In genomic region chr10:95741807-95742528, GRCh38 we compare ENCODE assay signal across 8 cellular contexts. TPM values are rescaled to one million over a fixed set of nuclear protein-coding genes. Genes with fewer than 3 reads are reported as not detected.
DNase-seq lines count a peak whose midpoint lies in the region; ATAC-seq, FAIRE-seq and TF ChIP-seq lines count a peak whose summit lies in the region.

No MANE protein-coding gene starts in this region.

- ATAC-seq in GM21576 (IDR thresholded peaks at IDR 0.05; ENCODE audit: unreplicated experiment) (peak; percentile 70), heart left ventricle (peak; percentile 93 to 98 (median 96))

- WGBS in heart left ventricle, 4 donors = 18 to 31% (median 26%) methylated on average over 6 of the region's 6 CpGs
- 28 to 46% (median 37%) methylated on average over 6 of the region's 6 CpGs for WGBS in small intestine, 3 donors
- 28 to 30% methylated on average over 6 of the region's 6 CpGs for WGBS in testis, 2 donors

- H3K4me1 ChIP-seq in heart left ventricle (peaks cover 0 to 36% (median 13%) of the 10 kb centered on the region in 12 donors), small intestine (ENCODE audit: control insufficient read depth in 2 of 2, insufficient read depth in 1 of 2, low read depth in 1 of 2, low read length in 1 of 2) (no peaks in the 10 kb centered on the region), testis (no peaks in the 10 kb centered on the region)

- peak; percentile 54 for TF ChIP-seq CTCF in GM12873 (IDR thresholded peaks at IDR 0.05; ENCODE audit: insufficient read depth, low read depth, low read length, missing control alignments)
- peak in 8 of 12 donors; percentile 8 to 46 (median 24) for TF ChIP-seq CTCF in heart left ventricle (IDR thresholded peaks at IDR 0.05)
- TF ChIP-seq CTCF in testis (IDR thresholded peaks at IDR 0.05) = no peak

- intact Hi-C loops in heart left ventricle (cut with DNase I) = loop anchor here in 3 of 10 donors (1.0 to 10.0 kb wide), 5 partner anchors 50 to 100 kb away; partner anchors contain the start of gene TCTN3 (in 1 of the 3)
- intact Hi-C loops in testis (cut with DNase I; ENCODE audit: low total_unique reads) = no loop called here

- peak overlapping the region; percentile 64 to 88 (median 75) for H3K27ac ChIP-seq in heart left ventricle
- H3K27ac ChIP-seq in small intestine (ENCODE audit: low read depth in 1 of 2, low read length in 1 of 2) = peak overlapping the region in 1 of 2 donors; percentile 33
- peak overlapping the region in 1 of 2 donors; percentile 36 for H3K27ac ChIP-seq in testis

- H3K27me3 ChIP-seq in heart left ventricle (no peaks in the 10 kb centered on the region), small intestine (ENCODE audit: control insufficient read depth in 2 of 2, insufficient read depth in 2 of 2, low read length in 2 of 2) (no peaks in the 10 kb centered on the region), testis (no peaks in the 10 kb centered on the region)

- H3K4me3 ChIP-seq in heart left ventricle (no peak overlapping the region), small intestine (ENCODE audit: low read depth in 1 of 2, low read length in 2 of 2) (no peak overlapping the region), testis (no peak overlapping the region)

- H3K9me3 ChIP-seq in heart left ventricle (peaks cover 0 to 14% (median 0%) of the 10 kb centered on the region in 12 donors), small intestine (ENCODE audit: control insufficient read depth, low read depth) (no peaks in the 10 kb centered on the region), testis (no peaks in the 10 kb centered on the region)

- no peak for TF ChIP-seq POLR2A in heart left ventricle (IDR thresholded peaks at IDR 0.05)
- TF ChIP-seq POLR2A in testis (IDR thresholded peaks at IDR 0.05) = no peak

- H3K36me3 ChIP-seq in heart left ventricle (no peaks in the 10 kb centered on the region), small intestine (ENCODE audit: control insufficient read depth in 2 of 2, insufficient read depth in 2 of 2, low read length in 2 of 2) (no peaks in the 10 kb centered on the region), testis (ENCODE audit: low read depth, missing control alignments) (no peaks in the 10 kb centered on the region)

- DNase-seq in heart left ventricle = peak in 4 of 5 donors; percentile 37 to 73 (median 51)
- DNase-seq in small intestine = no peak
- no peak for DNase-seq in testis
- DNase-seq in COLO668 (lab: John Stamatoyannopoulos, UW; ENCODE audit: unreplicated experiment) = no peak
- no peak for DNase-seq in NOMO-1 (lab: John Stamatoyannopoulos, UW; ENCODE audit: unreplicated experiment in 2 of 2)

- peak; percentile 96 for FAIRE-seq in small intestine (lab: Jason Lieb, UNC)

TF ChIP-seq in PFSK-1, 5 proteins besides CTCF, POLR2A, EP300 and RAD21:
- TF ChIP-seq TAF1 (IDR thresholded peaks at IDR 0.05; ENCODE audit: borderline replicate concordance, insufficient read depth, low read length) (no peak), POLR2AphosphoS5 (IDR thresholded peaks at IDR 0.05; ENCODE audit: low read depth, low read length) (no peak), REST (IDR thresholded peaks at IDR 0.05; ENCODE audit: insufficient read depth in 1 of 2, low read depth in 2 of 2, low read length in 2 of 2) (peak in 1 of 2 experiments; percentile 35; a peak in 1 of 4 replicates), SIN3A (IDR thresholded peaks at IDR 0.05; ENCODE audit: borderline replicate concordance, insufficient read depth, low read length) (0 out of 2 replicates have a peak, but pooled peaks have one; percentile 21), FOXP2 (optimal IDR thresholded peaks at IDR 0.05; ENCODE audit: borderline replicate concordance, extremely low read depth, extremely low read length, insufficient read depth) (no peak)

RNA-seq across cellular contexts. Expression of gene ENTPD1, which starts 14.0 kb away (rescaled TPM):
- polyA plus RNA-seq in PFSK-1 (2012; ENCODE audit: insufficient read length, low read depth) = 2.1 TPM
- total RNA-seq in heart left ventricle (10 to 100 TPM in 3 of 9 donors, 1 to 10 TPM in 6; 4.8 to 23.2 (median 8.1) TPM), testis (10 to 100 TPM in 1 of 2 donors, 1 to 10 TPM in 1; 9.8 to 11.3 TPM)
- polyA plus RNA-seq in heart left ventricle (1 to 10 TPM; 3.3 to 4.1 TPM), small intestine (1 to 10 TPM; 1.3 to 9.8 (median 5.1) TPM), testis (ENCODE audit: insufficient read depth, low read depth, low replicate concordance) (12.7 TPM)

RNA-seq across cellular contexts. Expression of gene TCTN3, which starts 48.2 kb away (rescaled TPM):
- 32.6 TPM for polyA plus RNA-seq in PFSK-1 (2012; ENCODE audit: insufficient read length, low read depth)
- 10 to 100 TPM in 7 of 9 donors, 1 to 10 TPM in 2; 9.0 to 20.6 (median 12.3) TPM for total RNA-seq in heart left ventricle
- polyA plus RNA-seq in heart left ventricle = 10 to 100 TPM in 1 of 2 donors, 1 to 10 TPM in 1; 4.5 to 22.7 TPM
- polyA plus RNA-seq in small intestine = 10 to 100 TPM in 2 of 3 donors, 1 to 10 TPM in 1; 7.8 to 19.5 (median 11.0) TPM
- total RNA-seq in testis = 10 to 100 TPM; 29.3 to 29.7 TPM
- polyA plus RNA-seq in testis (ENCODE audit: insufficient read depth, low read depth, low replicate concordance) = 44.6 TPM

Comparison
In these comparisons a context has a peak if more than half of its experiments do, and no peak if none do; other contexts are left out.
1. CTCF ChIP-seq: peak in GM12873 (single experiment) and heart left ventricle (8 of 12); none in testis (0 of 3).
2. DNase-seq: peak in heart left ventricle (4 of 5); none in small intestine (single experiment), testis (single experiment), COLO668 (single experiment) and NOMO-1 (0 of 2).